ENCODE assay signal across 9 cellular contexts in the genomic region with DNA sequence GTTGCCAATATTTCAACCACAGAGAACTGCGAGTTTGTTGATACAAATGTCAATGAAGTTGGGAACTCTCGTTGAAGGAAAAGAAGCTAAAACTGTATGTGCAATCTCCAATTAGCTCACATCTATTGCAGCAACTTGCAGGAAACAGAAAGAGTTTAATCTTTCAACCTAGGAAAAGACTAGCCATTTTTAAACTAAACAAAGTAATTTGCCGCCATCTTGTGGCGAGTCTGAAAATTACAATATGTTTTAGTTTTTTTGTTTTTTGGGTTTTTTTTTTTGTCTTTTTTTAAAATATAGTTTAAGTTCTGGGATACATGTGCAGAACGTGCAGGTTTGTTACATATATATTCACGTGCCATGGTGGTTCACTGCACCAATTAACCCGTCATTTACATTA.
DNase-seq lines count a peak whose midpoint lies in the region; ATAC-seq and TF ChIP-seq lines count a peak whose summit lies in the region.
"Had no signal": no experiment of that assay in that cellular context is flagged by ENCODE, and none has a peak within 500 bp of the region (broad histone marks: within the 10 kb centered on the region; RNA-seq: fewer than 3 reads in every experiment).

No MANE protein-coding gene starts in this region.

- peaks cover 15% of the 10 kb centered on the region for H3K9me3 Mint-ChIP-seq in CD4-positive, alpha-beta T cell
- peaks cover 20% of the 10 kb centered on the region for H3K9me3 Mint-ChIP-seq in T-helper 2 cell treated with Interferon-gamma antibody and Interleukin-4, amounts not matched to agents 5 μg/mL and 100 μg/mL, for 36 hours

- TF ChIP-seq POLR2A in Peyer's patch (IDR thresholded peaks at IDR 0.05) = no peak

- no peaks in the 10 kb centered on the region for H3K36me3 Mint-ChIP-seq in CD4-positive, alpha-beta T cell (ENCODE audit: low read depth)
- H3K36me3 Mint-ChIP-seq in T-helper 2 cell treated with Interferon-gamma antibody and Interleukin-4, amounts not matched to agents 5 μg/mL and 100 μg/mL, for 36 hours (ENCODE audit: low read depth) = no peaks in the 10 kb centered on the region

- intact Hi-C loops in CD4-positive, alpha-beta T cell (cut with DNase I, micrococcal nuclease) = no loop called here

- no peak for DNase-seq in CD4-positive, alpha-beta T cell
- DNase-seq in H4 (ENCODE audit: low spot score) = peak; percentile 30
- no peak for DNase-seq in Peyer's patch
- peak; percentile 29 for DNase-seq in fibroblast of villous mesenchyme (ENCODE audit: low read depth)
- no peak for DNase-seq in T-helper 2 cell treated with Interferon-gamma antibody and Interleukin-4, amounts not matched to agents 5 μg/mL and 100 μg/mL, for 36 hours (ENCODE audit: low spot score)
- no peak for DNase-seq in NCI-H526 treated with DMSO at 0.1 percent for 48 hours (lab: John Stamatoyannopoulos, UW)
- DNase-seq in stimulated activated naive CD4-positive, alpha-beta T cell treated with Interleukin-2 at 50 U/mL for 16 hours (lab: John Stamatoyannopoulos, UW) = no peak

- peak; percentile 41 for TF ChIP-seq CTCF in CD4-positive, alpha-beta T cell (IDR thresholded peaks at IDR 0.05)
- peak in 4 of 6 experiments; percentile 6 to 45 (median 14) for TF ChIP-seq CTCF in Peyer's patch (IDR thresholded peaks at IDR 0.05)
- peak; percentile 38 for TF ChIP-seq CTCF in fibroblast of villous mesenchyme (IDR thresholded peaks at IDR 0.05; ENCODE audit: insufficient read depth, low read depth, low read length)

- POLR2A ChIA-PET in CD4-positive, alpha-beta T cell (lab: Charles Lee) = no interaction called here

- H3K4me3 ChIP-seq in Peyer's patch = no peak overlapping the region
- H3K4me3 ChIP-seq in fibroblast of villous mesenchyme (ENCODE audit: low read depth, low read length) = no peak overlapping the region
- H3K4me3 ChIP-seq: lung had no signal

- H3K4me1 Mint-ChIP-seq in CD4-positive, alpha-beta T cell (ENCODE audit: low read depth) = no peaks in the 10 kb centered on the region
- no peaks in the 10 kb centered on the region for H3K4me1 Mint-ChIP-seq in T-helper 2 cell treated with Interferon-gamma antibody and Interleukin-4, amounts not matched to agents 5 μg/mL and 100 μg/mL, for 36 hours (ENCODE audit: low read depth)

- no peak for ATAC-seq in CD4-positive, alpha-beta T cell (ENCODE audit: poor library complexity)
- no peak for ATAC-seq in GM21576 (IDR thresholded peaks at IDR 0.05; ENCODE audit: unreplicated experiment)

- no peaks in the 10 kb centered on the region for H3K4me1 ChIP-seq in Peyer's patch

- H3K4me3 Mint-ChIP-seq in CD4-positive, alpha-beta T cell = no peak overlapping the region
- no peak overlapping the region for H3K4me3 Mint-ChIP-seq in T-helper 2 cell treated with Interferon-gamma antibody and Interleukin-4, amounts not matched to agents 5 μg/mL and 100 μg/mL, for 36 hours

- no peaks in the 10 kb centered on the region for H3K27me3 Mint-ChIP-seq in CD4-positive, alpha-beta T cell
- no peaks in the 10 kb centered on the region for H3K27me3 Mint-ChIP-seq in T-helper 2 cell treated with Interferon-gamma antibody and Interleukin-4, amounts not matched to agents 5 μg/mL and 100 μg/mL, for 36 hours (ENCODE audit: low read depth)

- no peaks in the 10 kb centered on the region for H3K27me3 ChIP-seq in CD4-positive, alpha-beta T cell (ENCODE audit: control insufficient read depth, insufficient read depth, low read length)
- no peaks in the 10 kb centered on the region for H3K27me3 ChIP-seq in Peyer's patch

- H3K36me3 ChIP-seq in Peyer's patch = no peaks in the 10 kb centered on the region

- no peak overlapping the region for H3K27ac ChIP-seq in CD4-positive, alpha-beta T cell (ENCODE audit: low read depth, low read length)
- no peak overlapping the region for H3K27ac ChIP-seq in Peyer's patch

- CTCF ChIA-PET in CD4-positive, alpha-beta T cell (lab: Charles Lee) = no interaction called here

- H3K9me3 ChIP-seq in CD4-positive, alpha-beta T cell (ENCODE audit: control insufficient read depth, low read length) = no peaks in the 10 kb centered on the region
- no peaks in the 10 kb centered on the region for H3K9me3 ChIP-seq in Peyer's patch

- no peak overlapping the region for H3K27ac Mint-ChIP-seq in CD4-positive, alpha-beta T cell
- no peak overlapping the region for H3K27ac Mint-ChIP-seq in T-helper 2 cell treated with Interferon-gamma antibody and Interleukin-4, amounts not matched to agents 5 μg/mL and 100 μg/mL, for 36 hours

Comparison
In these comparisons a context has a peak if more than half of its experiments do, and no peak if none do; other contexts are left out.
1. DNase-seq: peak in H4 (single experiment) and fibroblast of villous mesenchyme (single experiment); none in CD4-positive, alpha-beta T cell (0 of 10), Peyer's patch (0 of 3), T-helper 2 cell treated with Interferon-gamma antibody and Interleukin-4, amounts not matched to agents 5 μg/mL and 100 μg/mL, for 36 hours (single experiment), NCI-H526 treated with DMSO at 0.1 percent for 48 hours (single experiment) and stimulated activated naive CD4-positive, alpha-beta T cell treated with Interleukin-2 at 50 U/mL for 16 hours (single experiment).
2. Peak in every context shown above with its lines, with median percentiles within 50 percentile points of each other: CTCF ChIP-seq.